16 cellular contexts compared by ENCODE assay signal in the genomic region with DNA sequence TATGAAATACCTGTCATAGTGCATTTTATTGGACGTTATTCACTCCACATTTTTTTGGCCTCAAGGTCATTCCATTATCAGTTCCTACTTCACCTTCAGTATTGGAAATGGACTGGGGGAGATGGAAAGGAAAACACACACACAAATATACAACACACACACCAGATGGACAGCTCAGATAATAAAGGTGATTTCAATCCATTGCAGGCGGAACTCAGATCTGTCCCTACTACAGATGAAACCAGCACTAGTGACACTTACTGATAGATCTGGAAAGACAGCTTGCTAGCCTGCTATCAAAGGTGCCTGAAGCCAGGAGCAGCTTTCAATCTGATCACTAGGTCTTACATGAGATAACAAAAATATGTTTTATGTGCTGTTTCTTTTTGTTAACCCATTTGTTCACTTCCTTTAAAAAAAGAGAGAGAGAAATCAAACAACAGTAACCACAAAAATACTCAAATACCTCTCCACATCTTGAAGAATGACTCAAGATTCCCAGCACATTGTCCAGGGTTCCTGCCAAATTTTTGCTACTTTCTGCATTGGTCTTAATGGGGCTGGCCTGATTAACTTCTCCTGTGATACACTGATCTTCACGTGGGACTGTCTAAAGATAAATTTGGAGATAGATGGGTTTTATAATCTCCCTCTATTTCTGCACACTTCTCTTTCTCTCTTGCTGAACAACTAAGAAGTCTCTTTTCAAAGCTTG.
A peak's percentile ranks its signal among the peaks of the same experiment; 100 is the strongest.
DNase-seq lines count a peak whose midpoint lies in the region; ATAC-seq, FAIRE-seq and TF ChIP-seq lines count a peak whose summit lies in the region.
"Had no signal": no experiment of that assay in that cellular context is flagged by ENCODE, and none has a peak within 500 bp of the region (broad histone marks: within the 10 kb centered on the region; RNA-seq: fewer than 3 reads in every experiment).

No MANE protein-coding gene starts in this region.

- H3K36me3 ChIP-seq in right lobe of liver: no peaks in the 10 kb centered on the region
- H3K36me3 ChIP-seq: HAP-1 had no signal

- H3K4me1 ChIP-seq in right lobe of liver: no peaks in the 10 kb centered on the region

- intact Hi-C loops in right lobe of liver (cut with DNase I): no loop called here

- TF ChIP-seq CTCF in VCaP (conservative IDR thresholded peaks at IDR 0.05) (no peak), choroid plexus epithelial cell (conservative IDR thresholded peaks at IDR 0.05; ENCODE audit: low read depth, low read length) (no peak), right lobe of liver (IDR thresholded peaks at IDR 0.05) (no peak)

- ATAC-seq in HG03139 (IDR thresholded peaks at IDR 0.05; ENCODE audit: unreplicated experiment) (no peak), HG03565 (IDR thresholded peaks at IDR 0.05; ENCODE audit: unreplicated experiment) (no peak), right lobe of liver (no peak)
- ATAC-seq: T-cell had no signal

- peak; percentile 42 for DNase-seq in HT1080 (ENCODE audit: low read depth)
- DNase-seq in choroid plexus epithelial cell (ENCODE audit: low read depth): peak; percentile 43
- peak; percentile 5 for DNase-seq in urothelium cell line (ENCODE audit: low spot score)
- no peak for DNase-seq in right lobe of liver
- DNase-seq: Calu3; CD4-positive, alpha-beta memory T cell; Karpas-422; NCI-H1417 treated with DMSO at 0.1 percent for 48 hours; NCI-H1930; NCI-H446 treated with DMSO at 0.1 percent for 48 hours; NK-92 treated with Interleukin-12 subunit alpha and Interleukin-12 subunit beta, amount 100 ng/mL, for 24 hours; T-cell had no signal

- FAIRE-seq in urothelium cell line (lab: Jason Lieb, UNC): no peak

- H3K27ac ChIP-seq in VCaP: peak overlapping the region; percentile 53
- H3K27ac ChIP-seq in right lobe of liver: no peak overlapping the region

- H3K27me3 ChIP-seq in right lobe of liver: no peaks in the 10 kb centered on the region

- no peak overlapping the region for H3K4me3 ChIP-seq in choroid plexus epithelial cell (ENCODE audit: low read depth, low read length)
- H3K4me3 ChIP-seq in right lobe of liver: no peak overlapping the region
- H3K4me3 ChIP-seq: HAP-1 had no signal

- WGBS in right lobe of liver (ENCODE audit: insufficient coverage, low coverage, low lambda C conversion rate, missing lambda C conversion rate): 22% methylated on average over 3 of the region's 3 CpGs

- TF ChIP-seq POLR2A in right lobe of liver (IDR thresholded peaks at IDR 0.05): no peak

- H3K9me3 ChIP-seq in right lobe of liver: no peaks in the 10 kb centered on the region
- H3K9me3 ChIP-seq: HAP-1 had no signal

Comparison
In these comparisons a context has a peak if more than half of its experiments do, and no peak if none do; other contexts are left out.
1. DNase-seq: peak in HT1080 (single experiment), choroid plexus epithelial cell (single experiment) and urothelium cell line (single experiment); none in right lobe of liver (0 of 3).